In the genomic region with DNA sequence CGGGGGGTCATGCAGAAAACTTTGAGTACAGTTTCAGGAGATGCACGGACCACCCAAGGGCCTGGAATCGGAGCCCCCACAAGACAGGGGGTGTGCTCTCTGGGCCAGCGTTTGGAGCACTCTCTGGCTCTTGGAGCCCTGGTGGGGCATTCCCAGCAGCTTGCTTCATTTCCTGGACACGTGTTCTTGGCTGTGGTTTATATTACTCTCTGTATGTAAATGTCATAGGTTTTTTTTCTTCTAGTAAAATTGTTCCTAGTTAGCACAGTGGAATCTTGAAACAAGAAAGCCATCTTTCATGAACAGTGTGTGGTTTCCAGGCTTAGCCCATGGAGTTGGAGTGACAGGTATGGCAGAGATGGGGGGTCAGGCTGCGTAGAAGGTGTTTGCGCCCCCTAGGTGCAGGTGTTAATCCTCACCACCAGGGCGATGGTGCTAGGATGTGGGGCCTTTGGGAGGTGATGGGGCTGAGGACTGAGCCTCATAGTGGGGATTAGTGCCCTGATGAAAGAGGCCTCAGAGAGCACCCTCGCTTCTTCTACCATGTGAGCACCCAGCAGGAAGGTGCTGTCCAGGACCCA, we compare ENCODE assay signal across 8 cellular contexts.
DNase-seq lines count a peak whose midpoint lies in the region; ATAC-seq and TF ChIP-seq lines count a peak whose summit lies in the region.

No MANE protein-coding gene starts in this region.

- H3K4me3 ChIP-seq in mucosa of descending colon, result no peak overlapping the region

- DNase-seq in Daoy (ENCODE audit: low read depth) (peak; percentile 63), HT1080 (ENCODE audit: low read depth) (peak; percentile 65), amniotic epithelial cell (ENCODE audit: low read depth) (peak; percentile 47), mucosa of descending colon (peak in 1 of 3 donors; percentile 12), HuH-7.5 (ENCODE audit: low spot score) (no peak), posterior cingulate gyrus (no peak), NCI-H2029 (lab: John Stamatoyannopoulos, UW) (no peak), NCI-H345 (lab: John Stamatoyannopoulos, UW) (no peak)

- no peaks in the 10 kb centered on the region for H3K9me3 ChIP-seq in mucosa of descending colon

- intact Hi-C loops in mucosa of descending colon (cut with DNase I, micrococcal nuclease), result no loop called here
- intact Hi-C loops in posterior cingulate gyrus (cut with DNase I), result no loop called here

- H3K4me1 ChIP-seq in mucosa of descending colon (ENCODE audit: low read depth), result no peaks in the 10 kb centered on the region

- peak; percentile 14 for ATAC-seq in mucosa of descending colon

- no peaks in the 10 kb centered on the region for H3K36me3 ChIP-seq in mucosa of descending colon (ENCODE audit: low read depth)

- TF ChIP-seq CTCF in mucosa of descending colon (IDR thresholded peaks at IDR 0.05), result no peak

Comparison
In these comparisons a context has a peak if more than half of its experiments do, and no peak if none do; other contexts are left out.
1. DNase-seq: peak in Daoy (single experiment), HT1080 (single experiment) and amniotic epithelial cell (single experiment); none in HuH-7.5 (single experiment), posterior cingulate gyrus (0 of 10), NCI-H2029 (single experiment) and NCI-H345 (single experiment).